ENCODE assay signal across 11 cellular contexts in the genomic region with DNA sequence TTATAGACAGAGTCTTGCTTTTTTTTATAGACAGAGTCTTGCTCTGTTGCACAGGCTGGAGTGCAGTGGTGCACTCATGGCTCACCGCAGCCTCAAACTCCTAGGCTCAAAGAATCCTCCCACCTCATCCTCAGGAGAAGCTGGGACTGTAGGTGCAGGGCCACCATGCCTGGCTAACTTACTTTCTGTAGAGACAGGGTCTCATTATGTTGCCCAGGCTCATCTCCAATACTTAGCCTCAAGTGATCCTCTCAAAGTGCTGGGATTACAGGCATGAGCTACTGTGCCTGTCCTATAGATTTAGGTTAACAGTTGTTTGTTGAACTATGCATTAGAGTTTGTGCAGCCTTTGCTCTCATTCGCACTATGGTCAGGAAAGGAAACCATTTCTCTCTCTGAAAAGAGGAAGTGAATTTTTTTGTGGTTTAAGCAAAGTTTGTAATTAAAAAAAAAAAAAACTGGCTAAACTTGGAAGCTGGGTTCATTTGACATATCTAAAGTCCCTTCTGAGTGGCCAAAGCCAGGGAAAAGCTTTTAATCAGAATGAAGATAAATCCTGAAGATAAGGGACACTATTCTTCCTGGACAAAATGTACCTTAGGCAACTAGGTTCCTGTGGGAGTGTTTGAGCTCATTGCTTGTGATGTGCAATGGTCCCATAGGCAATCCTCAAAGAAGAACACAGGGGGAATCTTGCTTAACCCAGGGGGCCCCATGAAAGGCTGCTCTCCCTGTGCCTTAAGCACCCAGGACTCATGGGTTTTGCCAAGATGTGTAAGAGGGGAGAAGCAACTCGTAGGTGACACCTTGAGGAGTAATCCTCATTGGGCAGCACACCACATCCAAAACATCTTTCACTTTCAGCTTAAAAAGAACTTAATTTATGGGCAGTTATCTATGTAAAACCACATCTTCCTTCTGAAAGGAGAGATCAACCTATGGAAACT.
DNase-seq lines count a peak whose midpoint lies in the region; ATAC-seq and TF ChIP-seq lines count a peak whose summit lies in the region.
"Had no signal": no experiment of that assay in that cellular context is flagged by ENCODE, and none has a peak within 500 bp of the region (broad histone marks: within the 10 kb centered on the region; RNA-seq: fewer than 3 reads in every experiment).

No MANE protein-coding gene starts in this region.

- peaks cover 42% of the 10 kb centered on the region for H3K4me1 Mint-ChIP-seq in CD14-positive monocyte
- H3K4me1 Mint-ChIP-seq in chondrocyte (ENCODE audit: low read depth): peaks cover 25% of the 10 kb centered on the region

- H3K9me3 Mint-ChIP-seq in CD14-positive monocyte (no peaks in the 10 kb centered on the region), chondrocyte (ENCODE audit: low read depth) (no peaks in the 10 kb centered on the region)

- H3K27ac Mint-ChIP-seq in CD14-positive monocyte: peak overlapping the region; percentile 21 to 88 (median 80)
- no peak overlapping the region for H3K27ac Mint-ChIP-seq in chondrocyte (ENCODE audit: unreplicated experiment)

- DNase-seq in CD14-positive monocyte (ENCODE audit: low spot score) (no peak), SIG-M5 treated with dmso at 0.1 percent for 504 hours (lab: John Stamatoyannopoulos, UW; ENCODE audit: unreplicated experiment) (peak; percentile 91), EL (no peak), coronary artery (ENCODE audit: low spot score) (no peak), chondrocyte (ENCODE audit: low spot score) (no peak), cortex of kidney (lab: John Stamatoyannopoulos, UW) (no peak)
- DNase-seq: foreskin melanocyte had no signal

- H3K36me3 Mint-ChIP-seq in CD14-positive monocyte (no peaks in the 10 kb centered on the region), chondrocyte (ENCODE audit: low read depth) (no peaks in the 10 kb centered on the region)

- ATAC-seq in GM19328 (IDR thresholded peaks at IDR 0.05; ENCODE audit: unreplicated experiment) (peak; percentile 86), HG03095 (IDR thresholded peaks at IDR 0.05; ENCODE audit: unreplicated experiment) (peak; percentile 95)

- no peak overlapping the region for H3K27ac ChIP-seq in coronary artery
- H3K27ac ChIP-seq: C4-2B, skin epidermis had no signal

- no peak for TF ChIP-seq CTCF in CD14-positive monocyte (IDR thresholded peaks at IDR 0.05)
- no peak for TF ChIP-seq CTCF in coronary artery (IDR thresholded peaks at IDR 0.05)
- TF ChIP-seq CTCF in chondrocyte (IDR thresholded peaks at IDR 0.05): no peak

- H3K4me3 Mint-ChIP-seq in CD14-positive monocyte: peak overlapping the region in 1 of 2 donors; percentile 26
- no peak overlapping the region for H3K4me3 Mint-ChIP-seq in chondrocyte (ENCODE audit: unreplicated experiment)

- intact Hi-C loops in CD14-positive monocyte (cut with micrococcal nuclease): no loop called here

- peaks cover 0 to 15% (median 3%) of the 10 kb centered on the region in 3 donors for H3K27me3 Mint-ChIP-seq in CD14-positive monocyte (ENCODE audit: low read depth in 3 of 3)
- no peaks in the 10 kb centered on the region for H3K27me3 Mint-ChIP-seq in chondrocyte (ENCODE audit: low read depth)

- no peak overlapping the region for H3K4me3 ChIP-seq in coronary artery
- H3K4me3 ChIP-seq: skin epidermis had no signal
